9 cellular contexts compared by ENCODE assay signal in the genomic region with DNA sequence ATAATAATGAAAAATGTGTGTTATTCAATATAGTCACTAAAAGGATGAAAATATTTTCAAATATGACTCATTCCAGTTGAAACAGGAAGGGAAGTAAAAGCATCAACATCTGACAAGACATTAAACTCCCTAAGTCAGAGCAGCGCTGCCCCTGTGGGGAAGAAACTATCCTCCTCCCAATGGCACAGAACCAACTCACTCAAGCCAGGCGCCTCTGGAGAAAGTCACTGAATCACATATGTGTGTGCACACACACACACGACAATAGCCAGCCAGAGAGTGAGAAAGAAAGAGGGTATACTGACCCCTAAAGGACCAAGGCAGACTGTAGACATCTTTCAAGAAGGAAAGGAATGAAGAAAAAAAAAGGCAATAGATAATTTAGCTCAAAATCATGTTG.
DNase-seq lines count a peak whose midpoint lies in the region; ATAC-seq, FAIRE-seq and TF ChIP-seq lines count a peak whose summit lies in the region.
"Had no signal": no experiment of that assay in that cellular context is flagged by ENCODE, and none has a peak within 500 bp of the region (broad histone marks: within the 10 kb centered on the region; RNA-seq: fewer than 3 reads in every experiment).

No MANE protein-coding gene starts in this region.

- no peaks in the 10 kb centered on the region for H3K27me3 Mint-ChIP-seq in activated naive CD4-positive, alpha-beta T cell treated with anti-CD3 and anti-CD28 coated beads for 36 hours (ENCODE audit: low read depth)
- H3K27me3 Mint-ChIP-seq in activated naive CD4-positive, alpha-beta T cell treated with anti-CD3 and anti-CD28 coated beads, Interleukin-2, amount 10 ng/mL, durations not matched to agents 7 days and 5 days = peaks cover 3% of the 10 kb centered on the region

- WGBS in K562 (ENCODE audit: insufficient coverage, low coverage, missing lambda C conversion rate) = 2% methylated on average over 3 of the region's 3 CpGs
- 22% methylated on average over 3 of the region's 3 CpGs for WGBS in prostate gland

- no peak overlapping the region for H3K4me3 ChIP-seq in K562
- no peak overlapping the region for H3K4me3 ChIP-seq in prostate gland

- CTCF ChIA-PET in activated naive CD4-positive, alpha-beta T cell treated with anti-CD3 and anti-CD28 coated beads for 36 hours (lab: Charles Lee) = interaction anchor here (0.9 to 1.3 kb wide), 3 partner anchors 18 to 179 kb away, joined by 3 to 7 read pairs (median 6); no protein-coding TSS in a partner anchor
- CTCF ChIA-PET in activated naive CD4-positive, alpha-beta T cell treated with anti-CD3 and anti-CD28 coated beads, Interleukin-2, amount 10 ng/mL, durations not matched to agents 7 days and 5 days (lab: Charles Lee) = interaction anchor here (0.6 to 1.3 kb wide), 3 partner anchors 95 to 402 kb away, joined by 3 to 4 read pairs (median 3); no protein-coding TSS in a partner anchor
- CTCF ChIA-PET in K562 (lab: Yijun Ruan, JAX; ENCODE audit: low intra/inter-chr PET ratio) = no interaction called here

- H3K27me3 ChIP-seq in K562 (ENCODE audit: control insufficient read depth in 2 of 2, insufficient read depth in 2 of 2, low read length in 2 of 2) (peaks cover 4 to 10% of the 10 kb centered on the region in 2 experiments; a peak in 2 of 5 replicates), prostate gland (replicated peaks; ENCODE audit: insufficient read depth) (no peaks in the 10 kb centered on the region)

- no peak overlapping the region for H3K9ac ChIP-seq in K562 (ENCODE audit: insufficient read depth in 1 of 2, low read depth in 2 of 2, low read length in 2 of 2)

- peak; percentile 42 for FAIRE-seq in K562 (lab: Jason Lieb, UNC)

- H3K4me2 ChIP-seq in K562 (ENCODE audit: insufficient read depth, low read length) = no peak overlapping the region

- no peaks in the 10 kb centered on the region for H3K36me3 Mint-ChIP-seq in activated naive CD4-positive, alpha-beta T cell treated with anti-CD3 and anti-CD28 coated beads for 36 hours (ENCODE audit: low read depth)
- no peaks in the 10 kb centered on the region for H3K36me3 Mint-ChIP-seq in activated naive CD4-positive, alpha-beta T cell treated with anti-CD3 and anti-CD28 coated beads, Interleukin-2, amount 10 ng/mL, durations not matched to agents 7 days and 5 days
- H3K36me3 Mint-ChIP-seq: CD4-positive, CD25-positive, alpha-beta regulatory T cell had no signal

- no peaks in the 10 kb centered on the region for H3K9me1 ChIP-seq in K562 (ENCODE audit: control insufficient read depth, insufficient read depth, low read length)

- H3K36me3 ChIP-seq in K562 (ENCODE audit: control insufficient read depth, insufficient read depth, low read length) (no peaks in the 10 kb centered on the region), prostate gland (no peaks in the 10 kb centered on the region)

- intact Hi-C loops in activated naive CD4-positive, alpha-beta T cell treated with anti-CD3 and anti-CD28 coated beads for 36 hours (cut with micrococcal nuclease) = loop anchor here (10.0 kb wide), 1 partner anchor 509 kb away; no protein-coding TSS in a partner anchor
- intact Hi-C loops in K562 (cut with micrococcal nuclease) = no loop called here
- intact Hi-C loops in prostate gland (cut with DNase I) = no loop called here

- TF ChIP-seq RAD21 in K562 (CRISPR knock-in tag; conservative IDR thresholded peaks at IDR 0.05 in 1 of 2, IDR thresholded peaks at IDR 0.05 in 1 of 2) = no peak; a peak in 1 of 4 replicates

- BruUV-seq in K562 (replicated peaks; lab: Mats Ljungman, UMichigan) = no TSS peak

- TF ChIP-seq POLR2A in K562 (conservative IDR thresholded peaks at IDR 0.05) = no peak
- TF ChIP-seq POLR2A in prostate gland (IDR thresholded peaks at IDR 0.05) = no peak

- peak; percentile 36; the same call in 1 of the 3 replicates for ATAC-seq in K562
- no peak for ATAC-seq in stimulated activated naive CD8-positive, alpha-beta T cell treated with anti-CD3 and anti-CD28 coated beads, Interleukin-15, Interleukin-2, amounts not matched to agents 100 U/mL and 50 U/mL, for 24 hours
- ATAC-seq in GM19324 (IDR thresholded peaks at IDR 0.05; ENCODE audit: low FRiP score, unreplicated experiment) = no peak

- H3K9me3 ChIP-seq in K562 (replicated peaks; ENCODE audit: control insufficient read depth, insufficient read depth, low read depth, low read length) (no peaks in the 10 kb centered on the region), prostate gland (no peaks in the 10 kb centered on the region)

- H3K4me1 ChIP-seq in K562 (replicated peaks in 1 of 2; ENCODE audit: control insufficient read depth in 2 of 2, insufficient read depth in 2 of 2, low read length in 2 of 2) (no peaks in the 10 kb centered on the region), prostate gland (replicated peaks) (no peaks in the 10 kb centered on the region)

- peak in 1 of 3 experiments; percentile 26; a peak in 1 of 6 replicates for TF ChIP-seq CTCF in K562 (IDR thresholded peaks at IDR 0.05 in 2 of 3, conservative IDR thresholded peaks at IDR 0.05 in 1 of 3; ENCODE audit: insufficient read depth in 2 of 3, low read depth in 1 of 3, low read length in 3 of 3)
- no peak for TF ChIP-seq CTCF in prostate gland (IDR thresholded peaks at IDR 0.05)

- no peak overlapping the region for H3K27ac Mint-ChIP-seq in activated naive CD4-positive, alpha-beta T cell treated with anti-CD3 and anti-CD28 coated beads for 36 hours
- H3K27ac Mint-ChIP-seq in activated naive CD4-positive, alpha-beta T cell treated with anti-CD3 and anti-CD28 coated beads, Interleukin-2, amount 10 ng/mL, durations not matched to agents 7 days and 5 days = no peak overlapping the region
- H3K27ac Mint-ChIP-seq: CD4-positive, CD25-positive, alpha-beta regulatory T cell had no signal

- no peak overlapping the region for H3K4me3 Mint-ChIP-seq in activated naive CD4-positive, alpha-beta T cell treated with anti-CD3 and anti-CD28 coated beads for 36 hours
- H3K4me3 Mint-ChIP-seq in activated naive CD4-positive, alpha-beta T cell treated with anti-CD3 and anti-CD28 coated beads, Interleukin-2, amount 10 ng/mL, durations not matched to agents 7 days and 5 days = no peak overlapping the region
- H3K4me3 Mint-ChIP-seq: CD4-positive, CD25-positive, alpha-beta regulatory T cell had no signal

- H3K9me3 Mint-ChIP-seq in activated naive CD4-positive, alpha-beta T cell treated with anti-CD3 and anti-CD28 coated beads for 36 hours = no peaks in the 10 kb centered on the region
- no peaks in the 10 kb centered on the region for H3K9me3 Mint-ChIP-seq in activated naive CD4-positive, alpha-beta T cell treated with anti-CD3 and anti-CD28 coated beads, Interleukin-2, amount 10 ng/mL, durations not matched to agents 7 days and 5 days
- H3K9me3 Mint-ChIP-seq: CD4-positive, CD25-positive, alpha-beta regulatory T cell had no signal

- in situ Hi-C loops in K562 (cut with MboI) = no loop called here

- H3K79me2 ChIP-seq in K562 (ENCODE audit: control insufficient read depth, insufficient read depth, low read length) = no peaks in the 10 kb centered on the region

- H3K4me1 Mint-ChIP-seq in activated naive CD4-positive, alpha-beta T cell treated with anti-CD3 and anti-CD28 coated beads for 36 hours (ENCODE audit: low read depth) = no peaks in the 10 kb centered on the region
- no peaks in the 10 kb centered on the region for H3K4me1 Mint-ChIP-seq in activated naive CD4-positive, alpha-beta T cell treated with anti-CD3 and anti-CD28 coated beads, Interleukin-2, amount 10 ng/mL, durations not matched to agents 7 days and 5 days
- H3K4me1 Mint-ChIP-seq: CD4-positive, CD25-positive, alpha-beta regulatory T cell had no signal

- peak; percentile 37 for DNase-seq in activated naive CD4-positive, alpha-beta T cell treated with anti-CD3 and anti-CD28 coated beads for 36 hours
- DNase-seq in activated naive CD4-positive, alpha-beta T cell treated with anti-CD3 and anti-CD28 coated beads, Interleukin-2, amount 10 ng/mL, durations not matched to agents 7 days and 5 days = no peak
- DNase-seq in K562 (ENCODE audit: extremely low read depth in 1 of 4, low spot score in 3 of 4) (no peak), kidney glomerular epithelial cell (lab: John Stamatoyannopoulos, UW) (peak; percentile 95), NCI-H1048 (lab: John Stamatoyannopoulos, UW) (no peak), prostate gland (ENCODE audit: low spot score) (no peak)
- no peak for DNase-seq in stimulated activated naive CD8-positive, alpha-beta T cell treated with anti-CD3 and anti-CD28 coated beads, Interleukin-15, Interleukin-2, amounts not matched to agents 100 U/mL and 50 U/mL, for 24 hours

- H4K20me1 ChIP-seq in K562 (replicated peaks; ENCODE audit: control insufficient read depth, insufficient read depth, low read length) = no peaks in the 10 kb centered on the region

- POLR2A ChIA-PET in K562 (lab: Yijun Ruan, JAX) = interaction anchor here (0.9 kb wide), 1 partner anchor 186 kb away, joined by 3 read pairs; no protein-coding TSS in a partner anchor

- no peak for TF ChIP-seq EP300 in K562 (IDR thresholded peaks at IDR 0.05; ENCODE audit: low read length)

- H3K27ac ChIP-seq in K562 (ENCODE audit: extremely low read depth, low read depth, low read length) (no peak overlapping the region), prostate gland (no peak overlapping the region)

- no peak overlapping the region for H2AFZ ChIP-seq in K562 (ENCODE audit: low read depth, low read length)

TF ChIP-seq in K562, 482 proteins besides CTCF, POLR2A, EP300 and RAD21:
- TF ChIP-seq, protein P1, sequence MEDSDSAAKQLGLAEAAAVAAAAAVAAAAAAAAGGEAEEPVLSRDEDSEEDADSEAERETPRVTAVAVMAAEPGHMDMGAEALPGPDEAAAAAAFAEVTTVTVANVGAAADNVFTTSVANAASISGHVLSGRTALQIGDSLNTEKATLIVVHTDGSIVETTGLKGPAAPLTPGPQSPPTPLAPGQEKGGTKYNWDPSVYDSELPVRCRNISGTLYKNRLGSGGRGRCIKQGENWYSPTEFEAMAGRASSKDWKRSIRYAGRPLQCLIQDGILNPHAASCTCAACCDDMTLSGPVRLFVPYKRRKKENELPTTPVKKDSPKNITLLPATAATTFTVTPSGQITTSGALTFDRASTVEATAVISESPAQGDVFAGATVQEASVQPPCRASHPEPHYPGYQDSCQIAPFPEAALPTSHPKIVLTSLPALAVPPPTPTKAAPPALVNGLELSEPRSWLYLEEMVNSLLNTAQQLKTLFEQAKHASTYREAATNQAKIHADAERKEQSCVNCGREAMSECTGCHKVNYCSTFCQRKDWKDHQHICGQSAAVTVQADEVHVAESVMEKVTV (CRISPR knock-in tag; IDR thresholded peaks at IDR 0.05) = no peak
- TF ChIP-seq ZKSCAN1 (IDR thresholded peaks at IDR 0.05; ENCODE audit: low read depth, low read length) = no peak
- no peak for TF ChIP-seq ZKSCAN3 (CRISPR knock-in tag; IDR thresholded peaks at IDR 0.05)
- no peak for TF ChIP-seq HDGF (IDR thresholded peaks at IDR 0.05)
- TF ChIP-seq MTF1 (CRISPR knock-in tag; IDR thresholded peaks at IDR 0.05; ENCODE audit: borderline replicate concordance) = no peak
- no peak for TF ChIP-seq ARID2 (IDR thresholded peaks at IDR 0.05)
- TF ChIP-seq NFIC (IDR thresholded peaks at IDR 0.05) = no peak
- TF ChIP-seq ZNF699 (CRISPR knock-in tag; IDR thresholded peaks at IDR 0.05; ENCODE audit: insufficient replicate concordance) = no peak
- TF ChIP-seq ZNF146 (CRISPR knock-in tag; IDR thresholded peaks at IDR 0.05; ENCODE audit: unreplicated experiment) = no peak
- TF ChIP-seq CBFA2T3 (IDR thresholded peaks at IDR 0.05) = no peak

Comparison
In these comparisons a context has a peak if more than half of its experiments do, and no peak if none do; other contexts are left out.
1. DNase-seq: peak in activated naive CD4-positive, alpha-beta T cell treated with anti-CD3 and anti-CD28 coated beads for 36 hours (single experiment) and kidney glomerular epithelial cell (single experiment); none in activated naive CD4-positive, alpha-beta T cell treated with anti-CD3 and anti-CD28 coated beads, Interleukin-2, amount 10 ng/mL, durations not matched to agents 7 days and 5 days (single experiment), K562 (0 of 4), NCI-H1048 (single experiment), prostate gland (single experiment) and stimulated activated naive CD8-positive, alpha-beta T cell treated with anti-CD3 and anti-CD28 coated beads, Interleukin-15, Interleukin-2, amounts not matched to agents 100 U/mL and 50 U/mL, for 24 hours (single experiment).